10 cellular contexts compared by ENCODE assay signal in the genomic region with DNA sequence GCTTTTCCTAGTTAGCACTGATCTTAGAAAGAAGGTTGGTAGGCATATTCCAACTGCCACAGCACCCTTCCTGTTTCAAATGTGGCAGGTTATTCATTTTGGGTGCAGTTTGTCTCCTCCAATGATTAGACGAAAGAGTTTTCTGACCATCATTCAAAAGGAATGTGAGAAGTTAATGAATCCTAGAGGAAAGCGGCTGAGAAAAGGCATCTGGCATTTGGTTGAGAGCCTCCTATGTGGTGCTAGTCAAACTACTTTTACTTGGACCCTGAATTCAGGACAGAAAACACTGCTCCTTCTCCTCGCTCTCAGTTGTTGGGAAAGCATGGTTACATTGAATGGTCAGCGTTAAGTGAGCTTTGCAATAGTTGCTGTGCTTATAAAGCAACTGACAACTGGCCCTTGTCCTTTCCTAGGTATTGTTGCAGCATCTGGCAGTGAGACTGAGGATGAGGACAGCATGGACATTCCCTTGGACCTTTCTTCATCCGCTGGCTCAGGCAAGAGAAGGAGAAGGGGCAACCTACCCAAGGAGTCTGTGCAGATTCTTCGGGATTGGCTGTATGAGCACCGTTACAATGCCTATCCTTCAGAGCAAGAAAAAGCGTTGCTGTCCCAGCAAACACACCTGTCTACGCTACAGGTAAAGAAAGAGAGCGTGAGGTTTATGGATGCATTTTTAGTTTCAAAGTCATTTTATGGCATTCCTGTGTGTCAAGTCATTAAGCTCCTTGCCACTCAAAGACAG. TPM values are rescaled to one million over a fixed set of nuclear protein-coding genes. Genes with fewer than 3 reads are reported as not detected.
DNase-seq lines count a peak whose midpoint lies in the region; ATAC-seq, FAIRE-seq and TF ChIP-seq lines count a peak whose summit lies in the region.
"Had no signal": no experiment of that assay in that cellular context is flagged by ENCODE, and none has a peak within 500 bp of the region (broad histone marks: within the 10 kb centered on the region; RNA-seq: fewer than 3 reads in every experiment).

No MANE protein-coding gene starts in this region.

- H3K4me3 ChIP-seq in CD8-positive, alpha-beta memory T cell (ENCODE audit: low read length), result no peak overlapping the region
- H3K4me3 ChIP-seq in Panc1 (ENCODE audit: low read depth in 2 of 2, low read length in 2 of 2), result peak overlapping the region; percentile 97 to 98

- FAIRE-seq in GM12891 (lab: Jason Lieb, UNC), result no peak

- H3K27ac ChIP-seq in CD8-positive, alpha-beta memory T cell (ENCODE audit: low read depth, low read length), result no peak overlapping the region
- peak overlapping the region; percentile 100 for H3K27ac ChIP-seq in Panc1 (ENCODE audit: low read length)

- H3K36me3 Mint-ChIP-seq in CD8-positive, alpha-beta memory T cell, result peaks cover 11 to 63% (median 17%) of the 10 kb centered on the region in 3 donors
- H3K36me3 Mint-ChIP-seq in osteocyte (ENCODE audit: unreplicated experiment), result peaks cover 40% of the 10 kb centered on the region
- peaks cover 60% of the 10 kb centered on the region for H3K36me3 Mint-ChIP-seq in activated CD4-positive, alpha-beta T cell treated with anti-CD3 and anti-CD28 coated beads for 36 hours (ENCODE audit: low read depth)

- TF ChIP-seq CTCF in Panc1 (IDR thresholded peaks at IDR 0.05) (no peak), osteocyte (IDR thresholded peaks at IDR 0.05) (no peak)

- in situ Hi-C loops in Panc1 (cut with HindIII; ENCODE audit: low pct_unique_long_range_greater_than_20kb, low sequenced_read_pairs), result no loop called here

- CTCF ChIA-PET in CD8-positive, alpha-beta memory T cell (lab: Charles Lee), result interaction anchor here (1.1 to 10.0 kb wide), 5 partner anchors 11 to 210 kb away, joined by 3 to 100 read pairs (median 35); no protein-coding TSS in a partner anchor
- CTCF ChIA-PET in Panc1 (lab: Charles Lee), result interaction anchor here (0.5 kb wide), 1 partner anchor 53 kb away, joined by 5 read pairs; no protein-coding TSS in a partner anchor
- CTCF ChIA-PET in activated CD4-positive, alpha-beta T cell treated with anti-CD3 and anti-CD28 coated beads for 36 hours (lab: Charles Lee), result interaction anchor here (0.6 to 5.4 kb wide), 8 partner anchors 12 to 210 kb away, joined by 3 to 34 read pairs (median 6); no protein-coding TSS in a partner anchor

- H3K27ac Mint-ChIP-seq in CD8-positive, alpha-beta memory T cell, result peak overlapping the region in 7 of 8 donors; percentile 62 to 100 (median 84)
- H3K27ac Mint-ChIP-seq in osteocyte (ENCODE audit: unreplicated experiment), result peak overlapping the region; percentile 98
- no peak overlapping the region for H3K27ac Mint-ChIP-seq in activated CD4-positive, alpha-beta T cell treated with anti-CD3 and anti-CD28 coated beads for 36 hours
- H3K27ac Mint-ChIP-seq: dendritic cell treated with granulocyte-macrophage colony-stimulating factor and Interleukin-4, amounts not matched to agents 40 ng/mL and 50 ng/mL, for 4 days had no signal

- H3K9me3 Mint-ChIP-seq in CD8-positive, alpha-beta memory T cell, result peaks cover 0 to 2% (median 0%) of the 10 kb centered on the region in 5 donors
- H3K9me3 Mint-ChIP-seq in osteocyte (ENCODE audit: unreplicated experiment), result peaks cover 6% of the 10 kb centered on the region
- H3K9me3 Mint-ChIP-seq in activated CD4-positive, alpha-beta T cell treated with anti-CD3 and anti-CD28 coated beads for 36 hours (ENCODE audit: low read depth), result peaks cover 5% of the 10 kb centered on the region

- H3K4me1 Mint-ChIP-seq in CD8-positive, alpha-beta memory T cell, result peaks cover 68 to 85% (median 81%) of the 10 kb centered on the region in 3 donors
- peaks cover 61% of the 10 kb centered on the region for H3K4me1 Mint-ChIP-seq in osteocyte (ENCODE audit: unreplicated experiment)
- H3K4me1 Mint-ChIP-seq in activated CD4-positive, alpha-beta T cell treated with anti-CD3 and anti-CD28 coated beads for 36 hours, result peaks cover 72% of the 10 kb centered on the region

- H3K27me3 Mint-ChIP-seq in CD8-positive, alpha-beta memory T cell, result peaks cover 0 to 6% of the 10 kb centered on the region in 2 donors
- no peaks in the 10 kb centered on the region for H3K27me3 Mint-ChIP-seq in osteocyte (ENCODE audit: unreplicated experiment)
- no peaks in the 10 kb centered on the region for H3K27me3 Mint-ChIP-seq in activated CD4-positive, alpha-beta T cell treated with anti-CD3 and anti-CD28 coated beads for 36 hours
- H3K27me3 Mint-ChIP-seq: dendritic cell treated with granulocyte-macrophage colony-stimulating factor and Interleukin-4, amounts not matched to agents 40 ng/mL and 50 ng/mL, for 4 days had no signal

- peaks cover 30% of the 10 kb centered on the region for H3K4me1 ChIP-seq in CD8-positive, alpha-beta memory T cell (ENCODE audit: insufficient read depth, low read length)
- H3K4me1 ChIP-seq in Panc1 (ENCODE audit: control insufficient read depth, insufficient read depth, low read length), result peaks cover 62% of the 10 kb centered on the region

- no peak for DNase-seq in CD8-positive, alpha-beta memory T cell
- DNase-seq in Panc1 (ENCODE audit: low read depth, low spot score) (no peak), fibroblast of gingiva (ENCODE audit: low read depth) (peak; percentile 27), osteocyte (ENCODE audit: extremely low spot score, unreplicated experiment) (no peak), NOMO-1 treated with dmso at 0.1 percent for 144 hours (lab: John Stamatoyannopoulos, UW; ENCODE audit: unreplicated experiment) (no peak), GM12891 (ENCODE audit: insufficient read length, low spot score) (no peak)
- DNase-seq in activated CD4-positive, alpha-beta T cell treated with anti-CD3 and anti-CD28 coated beads for 36 hours, result no peak

- no peaks in the 10 kb centered on the region for H3K27me3 ChIP-seq in CD8-positive, alpha-beta memory T cell (ENCODE audit: insufficient read depth, low read length, poor library complexity, severe bottlenecking)
- no peaks in the 10 kb centered on the region for H3K27me3 ChIP-seq in Panc1 (ENCODE audit: control insufficient read depth, insufficient read depth, low read length)

- peak overlapping the region in 2 of 7 donors; percentile 8 to 28 for H3K4me3 Mint-ChIP-seq in CD8-positive, alpha-beta memory T cell
- H3K4me3 Mint-ChIP-seq in osteocyte (ENCODE audit: unreplicated experiment), result peak overlapping the region; percentile 94
- H3K4me3 Mint-ChIP-seq in activated CD4-positive, alpha-beta T cell treated with anti-CD3 and anti-CD28 coated beads for 36 hours, result no peak overlapping the region
- H3K4me3 Mint-ChIP-seq: dendritic cell treated with granulocyte-macrophage colony-stimulating factor and Interleukin-4, amounts not matched to agents 40 ng/mL and 50 ng/mL, for 4 days had no signal

- peaks cover 17% of the 10 kb centered on the region for H3K36me3 ChIP-seq in CD8-positive, alpha-beta memory T cell (ENCODE audit: insufficient read depth, low read length)
- H3K36me3 ChIP-seq in Panc1 (ENCODE audit: control insufficient read depth, insufficient read depth, low read length), result peaks cover 42% of the 10 kb centered on the region

- no peaks in the 10 kb centered on the region for H3K9me3 ChIP-seq in CD8-positive, alpha-beta memory T cell (ENCODE audit: low read length)
- H3K9me3 ChIP-seq in Panc1 (ENCODE audit: control insufficient read depth, insufficient read depth, low read depth, low read length), result no peaks in the 10 kb centered on the region; the same call in 1 of the 2 replicates

- ATAC-seq in Panc1 (peak; percentile 3; the same call in 1 of the 2 replicates), HG03175 (IDR thresholded peaks at IDR 0.05; ENCODE audit: unreplicated experiment) (no peak)
- ATAC-seq in activated CD4-positive, alpha-beta T cell treated with anti-CD3 and anti-CD28 coated beads for 36 hours, result no peak
- ATAC-seq: sciatic nerve had no signal

- intact Hi-C loops in Panc1 (cut with micrococcal nuclease; ENCODE audit: unreplicated experiment), result loop anchor here (2.0 to 5.0 kb wide), 2 partner anchors 41 to 137 kb away; no protein-coding TSS in a partner anchor
- intact Hi-C loops in activated CD4-positive, alpha-beta T cell treated with anti-CD3 and anti-CD28 coated beads for 36 hours (cut with DNase I, micrococcal nuclease), result loop anchor here (2.0 kb wide), 2 partner anchors 197 to 207 kb away; no protein-coding TSS in a partner anchor

- BruUV-seq in Panc1 (replicated peaks; lab: Mats Ljungman, UMichigan), result no TSS peak

- POLR2A ChIA-PET in CD8-positive, alpha-beta memory T cell (lab: Charles Lee), result no interaction called here
- POLR2A ChIA-PET in Panc1 (lab: Charles Lee), result interaction anchor here (0.6 to 1.6 kb wide), 2 partner anchors 148 to 191 kb away, joined by 3 to 7 read pairs; no protein-coding TSS in a partner anchor
- POLR2A ChIA-PET in activated CD4-positive, alpha-beta T cell treated with anti-CD3 and anti-CD28 coated beads for 36 hours (lab: Charles Lee), result no interaction called here

- no peak for TF ChIP-seq POLR2A in GM12891 (IDR thresholded peaks at IDR 0.05; ENCODE audit: low read depth, low read length)

TF ChIP-seq in GM12891, 5 proteins besides CTCF, POLR2A, EP300 and RAD21:
- no peak for TF ChIP-seq POU2F2 (IDR thresholded peaks at IDR 0.05; ENCODE audit: low read depth, low read length)

RNA-seq across cellular contexts. Expression of a gene that starts 6.1 kb away (rescaled TPM):
- total RNA-seq in CD8-positive, alpha-beta memory T cell, result 10 to 100 TPM; 36.9 to 38.3 TPM
- 77.0 TPM for polyA plus RNA-seq in CD8-positive, alpha-beta memory T cell
- total RNA-seq in Panc1 (2021; ENCODE audit: unreplicated experiment) (171 TPM), osteocyte (83.0 and 90.7 TPM in 2 replicates)
- 131 TPM for polyA plus RNA-seq in Panc1 (2012; ENCODE audit: insufficient read length)
- total RNA-seq in activated CD4-positive, alpha-beta T cell treated with anti-CD3 and anti-CD28 coated beads for 36 hours, result 10 to 100 TPM; 42.7 to 46.3 TPM
- 1.2 TPM for polyA plus RNA-seq in GM12891 (2012; ENCODE audit: low read depth, missing spikeins)
